Comparison of ENCODE assay signal across 8 cellular contexts in the genomic region with DNA sequence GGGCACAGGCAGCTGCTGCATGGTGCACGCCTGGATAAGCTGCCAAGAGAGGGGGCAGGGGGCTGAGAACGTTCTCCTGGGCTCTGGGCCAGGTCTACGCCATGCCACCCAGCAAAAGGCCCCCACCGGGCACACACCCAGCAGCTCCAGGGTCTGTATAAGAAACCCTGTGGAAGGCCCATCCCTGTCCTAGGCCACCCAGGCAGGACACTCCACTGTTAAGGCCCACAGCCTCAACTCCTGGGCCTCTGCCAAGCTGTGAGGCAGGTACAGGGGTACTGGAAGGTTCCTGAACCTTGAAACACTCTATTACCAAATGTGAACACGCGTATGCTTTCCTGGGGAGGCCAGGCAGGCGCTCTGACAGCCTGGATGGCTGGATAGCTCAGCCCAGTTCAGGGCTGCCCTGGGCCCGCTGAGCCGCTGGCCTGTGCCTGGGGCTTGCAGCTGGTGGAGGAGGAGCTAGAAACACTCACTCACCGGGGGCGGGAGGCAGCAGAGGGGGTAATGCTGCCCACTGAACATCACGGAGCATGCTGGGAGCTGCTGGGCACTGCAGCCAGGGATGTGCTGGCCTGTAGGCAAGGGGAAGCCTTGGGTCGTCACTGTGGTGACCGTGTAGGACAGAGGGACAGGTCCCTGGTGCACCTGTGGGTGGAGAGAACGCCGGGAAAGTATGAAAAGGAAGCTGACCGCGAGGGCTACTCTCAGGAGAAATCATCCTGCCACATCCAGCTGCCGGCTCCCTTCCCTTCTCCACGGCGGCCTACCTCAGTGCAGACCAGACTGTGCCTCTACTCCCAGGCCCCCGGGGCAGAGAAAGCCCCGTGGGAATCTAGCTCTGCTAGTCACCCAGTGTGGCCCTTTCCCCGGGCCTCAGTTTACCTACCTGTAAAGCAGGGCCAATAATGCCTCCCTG. TPM values are rescaled to one million over a fixed set of nuclear protein-coding genes. Genes with fewer than 3 reads are reported as not detected.
DNase-seq lines count a peak whose midpoint lies in the region; ATAC-seq and TF ChIP-seq lines count a peak whose summit lies in the region.

No MANE protein-coding gene starts in this region.

- H3K27me3 ChIP-seq in foreskin keratinocyte = no peaks in the 10 kb centered on the region

- ATAC-seq in SK-N-SH treated with all-trans-retinoic acid at 6 μM for 48 hours = peak; percentile 46
- ATAC-seq in foreskin keratinocyte = peak; percentile 38
- no peak for ATAC-seq in HG02571 (IDR thresholded peaks at IDR 0.05; ENCODE audit: unreplicated experiment)

- peaks cover 18% of the 10 kb centered on the region for H3K4me1 ChIP-seq in foreskin keratinocyte

- peak; percentile 8 for DNase-seq in NCI-H2107 treated with DMSO at 0.1 percent for 48 hours (lab: John Stamatoyannopoulos, UW; ENCODE audit: unreplicated experiment)
- DNase-seq in NCI-H2107 (lab: John Stamatoyannopoulos, UW) = no peak
- no peak for DNase-seq in foreskin keratinocyte
- DNase-seq in stimulated activated CD8-positive, alpha-beta memory T cell treated with anti-CD3 and anti-CD28 coated beads, Interleukin-4, amount 100 ng/mL, for 48 hours = peak; percentile 60
- DNase-seq in NCI-H1436 treated with DMSO at 0.1 percent for 48 hours (lab: John Stamatoyannopoulos, UW) = no peak
- no peak for DNase-seq in NCI-H226

- H3K27ac ChIP-seq in foreskin keratinocyte = no peak overlapping the region

- no peak for TF ChIP-seq CTCF in foreskin keratinocyte (conservative IDR thresholded peaks at IDR 0.05)

TF ChIP-seq in SK-N-SH treated with all-trans-retinoic acid at 6 μM for 48 hours, 23 proteins besides CTCF, POLR2A, EP300 and RAD21:
- TF ChIP-seq CREB5 (CRISPR knock-in tag; IDR thresholded peaks at IDR 0.05; ENCODE audit: low read depth) = no peak
- TF ChIP-seq ESRRG (CRISPR knock-in tag; IDR thresholded peaks at IDR 0.05) = no peak
- no peak for TF ChIP-seq ZC3H10 (CRISPR knock-in tag; IDR thresholded peaks at IDR 0.05)
- TF ChIP-seq CSRNP3 (CRISPR knock-in tag; IDR thresholded peaks at IDR 0.05) = no peak
- TF ChIP-seq ZNF565 (CRISPR knock-in tag; conservative IDR thresholded peaks at IDR 0.05; ENCODE audit: low read depth) = no peak
- no peak for TF ChIP-seq ZFP3 (CRISPR knock-in tag; IDR thresholded peaks at IDR 0.05)
- no peak for TF ChIP-seq TCF4 (CRISPR knock-in tag; IDR thresholded peaks at IDR 0.05; ENCODE audit: borderline replicate concordance)
- no peak for TF ChIP-seq GLIS3 (CRISPR knock-in tag; IDR thresholded peaks at IDR 0.05)
- TF ChIP-seq TOX (CRISPR knock-in tag; IDR thresholded peaks at IDR 0.05; ENCODE audit: borderline replicate concordance) = no peak
- TF ChIP-seq RARB (CRISPR knock-in tag; IDR thresholded peaks at IDR 0.05) = no peak
- TF ChIP-seq PPARA (CRISPR knock-in tag; IDR thresholded peaks at IDR 0.05; ENCODE audit: borderline replicate concordance) = no peak
- TF ChIP-seq OSR1 (CRISPR knock-in tag; IDR thresholded peaks at IDR 0.05) = no peak
- TF ChIP-seq, protein P1, sequence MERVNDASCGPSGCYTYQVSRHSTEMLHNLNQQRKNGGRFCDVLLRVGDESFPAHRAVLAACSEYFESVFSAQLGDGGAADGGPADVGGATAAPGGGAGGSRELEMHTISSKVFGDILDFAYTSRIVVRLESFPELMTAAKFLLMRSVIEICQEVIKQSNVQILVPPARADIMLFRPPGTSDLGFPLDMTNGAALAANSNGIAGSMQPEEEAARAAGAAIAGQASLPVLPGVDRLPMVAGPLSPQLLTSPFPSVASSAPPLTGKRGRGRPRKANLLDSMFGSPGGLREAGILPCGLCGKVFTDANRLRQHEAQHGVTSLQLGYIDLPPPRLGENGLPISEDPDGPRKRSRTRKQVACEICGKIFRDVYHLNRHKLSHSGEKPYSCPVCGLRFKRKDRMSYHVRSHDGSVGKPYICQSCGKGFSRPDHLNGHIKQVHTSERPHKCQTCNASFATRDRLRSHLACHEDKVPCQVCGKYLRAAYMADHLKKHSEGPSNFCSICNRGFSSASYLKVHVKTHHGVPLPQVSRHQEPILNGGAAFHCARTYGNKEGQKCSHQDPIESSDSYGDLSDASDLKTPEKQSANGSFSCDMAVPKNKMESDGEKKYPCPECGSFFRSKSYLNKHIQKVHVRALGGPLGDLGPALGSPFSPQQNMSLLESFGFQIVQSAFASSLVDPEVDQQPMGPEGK (CRISPR knock-in tag; IDR thresholded peaks at IDR 0.05; ENCODE audit: borderline replicate concordance) = no peak
- TF ChIP-seq, protein P2, sequence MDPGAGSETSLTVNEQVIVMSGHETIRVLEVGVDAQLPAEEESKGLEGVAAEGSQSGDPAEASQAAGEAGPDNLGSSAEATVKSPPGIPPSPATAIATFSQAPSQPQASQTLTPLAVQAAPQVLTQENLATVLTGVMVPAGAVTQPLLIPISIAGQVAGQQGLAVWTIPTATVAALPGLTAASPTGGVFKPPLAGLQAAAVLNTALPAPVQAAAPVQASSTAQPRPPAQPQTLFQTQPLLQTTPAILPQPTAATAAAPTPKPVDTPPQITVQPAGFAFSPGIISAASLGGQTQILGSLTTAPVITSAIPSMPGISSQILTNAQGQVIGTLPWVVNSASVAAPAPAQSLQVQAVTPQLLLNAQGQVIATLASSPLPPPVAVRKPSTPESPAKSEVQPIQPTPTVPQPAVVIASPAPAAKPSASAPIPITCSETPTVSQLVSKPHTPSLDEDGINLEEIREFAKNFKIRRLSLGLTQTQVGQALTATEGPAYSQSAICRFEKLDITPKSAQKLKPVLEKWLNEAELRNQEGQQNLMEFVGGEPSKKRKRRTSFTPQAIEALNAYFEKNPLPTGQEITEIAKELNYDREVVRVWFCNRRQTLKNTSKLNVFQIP (CRISPR knock-in tag; IDR thresholded peaks at IDR 0.05; ENCODE audit: borderline replicate concordance, low read depth) = no peak
- TF ChIP-seq ZNF8 (CRISPR knock-in tag; IDR thresholded peaks at IDR 0.05) = no peak
- no peak for TF ChIP-seq ISL1 (CRISPR knock-in tag; IDR thresholded peaks at IDR 0.05)
- TF ChIP-seq SNAI2 (CRISPR knock-in tag; IDR thresholded peaks at IDR 0.05) = no peak
- no peak for TF ChIP-seq CSDC2 (CRISPR knock-in tag; IDR thresholded peaks at IDR 0.05)

RNA-seq across cellular contexts. Expression of gene RNF44, which starts 6.0 kb away (rescaled TPM):
- total RNA-seq in foreskin keratinocyte = 12.5 and 15.3 TPM in 2 replicates
- 12.1 and 12.7 TPM in 2 replicates for polyA plus RNA-seq in foreskin keratinocyte

RNA-seq across cellular contexts. Expression of gene CDHR2, which starts 17.9 kb away (rescaled TPM):
- 0.04 and 0.27 TPM in 2 replicates for total RNA-seq in foreskin keratinocyte
- polyA plus RNA-seq in foreskin keratinocyte = 0.03 TPM in 1 of 2 replicates, not detected in the other

Comparison
In these comparisons a context has a peak if more than half of its experiments do, and no peak if none do; other contexts are left out.
1. DNase-seq: peak in NCI-H2107 treated with DMSO at 0.1 percent for 48 hours (single experiment) and stimulated activated CD8-positive, alpha-beta memory T cell treated with anti-CD3 and anti-CD28 coated beads, Interleukin-4, amount 100 ng/mL, for 48 hours (single experiment); none in NCI-H2107 (single experiment), foreskin keratinocyte (0 of 2), NCI-H1436 treated with DMSO at 0.1 percent for 48 hours (single experiment) and NCI-H226 (single experiment).